Comparison of ENCODE assay signal across 12 cellular contexts in the genomic region with DNA sequence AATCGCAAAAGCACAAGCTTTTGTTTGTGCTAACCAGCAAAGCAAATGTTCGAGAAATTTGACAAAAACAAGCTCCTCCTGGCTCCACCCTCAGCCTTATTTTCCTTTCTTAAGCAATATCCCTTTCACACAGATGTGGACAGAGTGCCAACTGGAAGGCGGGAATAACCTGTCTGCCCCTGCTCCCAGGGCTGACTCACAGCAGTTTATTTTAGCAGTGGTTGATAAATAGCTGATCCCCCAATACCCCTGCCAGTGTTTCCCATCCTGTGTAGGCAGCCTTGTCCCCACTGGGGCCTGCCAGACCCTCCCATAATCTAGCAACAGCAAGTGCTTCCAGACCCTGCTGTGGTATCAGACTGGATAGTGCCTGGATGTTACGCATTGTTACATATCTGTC. TPM values are rescaled to one million over a fixed set of nuclear protein-coding genes. Genes with fewer than 3 reads are reported as not detected.
DNase-seq lines count a peak whose midpoint lies in the region; TF ChIP-seq lines count a peak whose summit lies in the region.
"Had no signal": no experiment of that assay in that cellular context is flagged by ENCODE, and none has a peak within 500 bp of the region (broad histone marks: within the 10 kb centered on the region; RNA-seq: fewer than 3 reads in every experiment).

No MANE protein-coding gene starts in this region.

- no peak overlapping the region for H3K4ac ChIP-seq in H9 (ENCODE audit: low read depth, low read length)

- H3K79me2 ChIP-seq in ACC112 (ENCODE audit: control insufficient read depth, insufficient read depth, low read length, unreplicated experiment) (peaks cover 65% of the 10 kb centered on the region), H9 (ENCODE audit: insufficient read depth, low read length) (no peaks in the 10 kb centered on the region)

- H3K79me1 ChIP-seq in H9 (ENCODE audit: insufficient read depth, low read depth, low read length, poor library complexity, severe bottlenecking): no peaks in the 10 kb centered on the region

- H4K20me1 ChIP-seq in H9 (ENCODE audit: control insufficient read depth, insufficient read depth, insufficient read length): no peaks in the 10 kb centered on the region

- no peak overlapping the region for H2BK12ac ChIP-seq in H9 (ENCODE audit: insufficient read length, low read depth, low read length)

- no peak overlapping the region for H3K14ac ChIP-seq in H9 (ENCODE audit: insufficient read depth, low read length)

- H3K4me3 ChIP-seq in ACC112 (ENCODE audit: low read depth, low read length) (peak overlapping the region; percentile 70), fibroblast of pulmonary artery (replicated peaks; ENCODE audit: low read depth, low read length) (no peak overlapping the region)

- H2AFZ ChIP-seq in ACC112 (ENCODE audit: low read length, unreplicated experiment) (peak overlapping the region; percentile 93), H9 (ENCODE audit: low read length) (no peak overlapping the region)

- H3K27ac ChIP-seq in ACC112 (ENCODE audit: low read depth, low read length): peak overlapping the region; percentile 97
- peak overlapping the region; percentile 81 for H3K27ac ChIP-seq in RWPE1
- no peak overlapping the region for H3K27ac ChIP-seq in H9 (ENCODE audit: insufficient read length, low read depth, low read length)

- H3K18ac ChIP-seq in H9 (ENCODE audit: insufficient read length, low read depth, low read length): no peak overlapping the region

- CTCF ChIA-PET in RWPE1 (lab: Yijun Ruan, JAX): interaction anchor here (0.5 to 0.7 kb wide), 3 partner anchors 149 to 859 kb away, joined by 3 to 4 read pairs (median 3); no protein-coding TSS in a partner anchor

- H3K4me3 Mint-ChIP-seq in nephron progenitor cell: no peak overlapping the region
- no peak overlapping the region for H3K4me3 Mint-ChIP-seq in H9
- H3K4me3 Mint-ChIP-seq: B cell had no signal

- peak overlapping the region; percentile 0 for H3K27ac Mint-ChIP-seq in nephron progenitor cell
- H3K27ac Mint-ChIP-seq in H9: no peak overlapping the region
- H3K27ac Mint-ChIP-seq: B cell had no signal

- H3K9ac ChIP-seq in H9 (ENCODE audit: extremely low read depth, insufficient read length, low read length): no peak overlapping the region

- no peak overlapping the region for H2AK5ac ChIP-seq in H9 (ENCODE audit: insufficient read length, low read length)

- POLR2A ChIA-PET in RWPE1 (lab: Yijun Ruan, JAX; ENCODE audit: low non-redundant PET): no interaction called here

- no peak overlapping the region for H2BK20ac ChIP-seq in H9 (ENCODE audit: low read depth, low read length, poor library complexity, severe bottlenecking)

- H3K27me3 ChIP-seq in ACC112 (ENCODE audit: insufficient read depth, low read length) (no peaks in the 10 kb centered on the region), H9 (ENCODE audit: insufficient read depth, low read length) (no peaks in the 10 kb centered on the region)

- no peak overlapping the region for H2BK5ac ChIP-seq in H9 (ENCODE audit: insufficient read length, low read length)

- TF ChIP-seq CTCF in RWPE1 (conservative IDR thresholded peaks at IDR 0.05; ENCODE audit: low read depth) (no peak), fibroblast of pulmonary artery (IDR thresholded peaks at IDR 0.05; ENCODE audit: low read length, missing control alignments) (no peak), nephron progenitor cell (IDR thresholded peaks at IDR 0.05) (no peak), H9 (conservative IDR thresholded peaks at IDR 0.05) (no peak)

- H4K8ac ChIP-seq in H9 (replicated peaks; ENCODE audit: insufficient read length, low read depth, low read length): no peak overlapping the region

- peaks cover 29% of the 10 kb centered on the region for H3K4me1 ChIP-seq in ACC112 (ENCODE audit: control insufficient read depth, insufficient read depth, low read length, unreplicated experiment)
- no peaks in the 10 kb centered on the region; the same call in 1 of the 2 replicates for H3K4me1 ChIP-seq in H9 (ENCODE audit: insufficient read depth, low read length)

- no peak overlapping the region for H4K5ac ChIP-seq in H9 (ENCODE audit: insufficient read length, low read depth, low read length)

- H3K36me3 Mint-ChIP-seq in nephron progenitor cell (ENCODE audit: low read depth): no peaks in the 10 kb centered on the region
- H3K36me3 Mint-ChIP-seq in H9 (ENCODE audit: insufficient read depth in 1 of 3, low read depth in 3 of 3): no peaks in the 10 kb centered on the region

- TF ChIP-seq POLR2A in erythroblast (IDR thresholded peaks at IDR 0.05; ENCODE audit: low read length): no peak

- no peak overlapping the region for H3K4me2 ChIP-seq in H9 (ENCODE audit: insufficient read depth, insufficient read length, low read length)

- no peaks in the 10 kb centered on the region for H3K9me3 ChIP-seq in H9 (ENCODE audit: control insufficient read depth, low read depth, low read length)

- no peak overlapping the region for H3K56ac ChIP-seq in H9 (ENCODE audit: insufficient read length, low read depth, low read length)

- H2BK120ac ChIP-seq in H9 (ENCODE audit: low read depth, low read length, poor library complexity, severe bottlenecking): no peak overlapping the region

- peaks cover 52% of the 10 kb centered on the region for H3K4me1 Mint-ChIP-seq in nephron progenitor cell
- H3K4me1 Mint-ChIP-seq in H9: peaks cover 7 to 8% of the 10 kb centered on the region in 2 experiments; a peak in 3 of 4 replicates
- H3K4me1 Mint-ChIP-seq: B cell had no signal

- H3K36me3 ChIP-seq in ACC112 (ENCODE audit: insufficient read depth, low read length): no peaks in the 10 kb centered on the region

- no peak overlapping the region for H3T11ph ChIP-seq in H9 (ENCODE audit: low read length)

- no peak overlapping the region for H4K91ac ChIP-seq in H9 (ENCODE audit: insufficient read length, low read depth, low read length)

- H2BK15ac ChIP-seq in H9 (ENCODE audit: low read depth, low read length): no peak overlapping the region

- WGBS in H9 (ENCODE audit: extremely low coverage, insufficient read length, low lambda C conversion rate): no CpG with 5 or more reads among the region's 4 CpGs

- H3K27me3 Mint-ChIP-seq in nephron progenitor cell (ENCODE audit: low read depth, poor library complexity) (peaks cover 8% of the 10 kb centered on the region), H9 (ENCODE audit: low read depth) (no peaks in the 10 kb centered on the region)

- H3K9me3 Mint-ChIP-seq in nephron progenitor cell (no peaks in the 10 kb centered on the region), H9 (no peaks in the 10 kb centered on the region)

- no peak overlapping the region for H3K23ac ChIP-seq in H9 (ENCODE audit: insufficient read length, low read depth, low read length)

- DNase-seq in RWPE1 (ENCODE audit: low spot score): peak; percentile 90
- peak; percentile 95 for DNase-seq in fibroblast of pulmonary artery (ENCODE audit: low read depth)
- DNase-seq in nephron progenitor cell: no peak
- DNase-seq in NCI-H2081 treated with DMSO at 0.1 percent for 48 hours (lab: John Stamatoyannopoulos, UW): no peak
- DNase-seq in H9: no peak
- no peak for DNase-seq in erythroblast (lab: John Stamatoyannopoulos, UW)
- DNase-seq in activated CD4-positive, alpha-beta T cell treated with anti-CD3 and anti-CD28 coated beads, Interleukin-2, amount 50 U/mL, for 48 hours: no peak
- DNase-seq: activated CD4-positive, alpha-beta T cell treated with anti-CD3 and anti-CD28 coated beads, Interleukin-2, amount 50 U/mL, for 1 hour; NK-92 treated with Interleukin-12 subunit alpha and Interleukin-12 subunit beta, amount 100 ng/mL, for 24 hours; stimulated activated CD4-positive, alpha-beta T cell treated with anti-CD3 and anti-CD28 coated beads, Interleukin-4, amount 100 ng/mL, for 1 hour had no signal

- no peaks in the 10 kb centered on the region for H3K23me2 ChIP-seq in H9 (ENCODE audit: insufficient read length, low read depth, low read length, poor library complexity, severe bottlenecking)

RNA-seq across cellular contexts. Expression of a gene that starts 53.5 kb away (rescaled TPM):
- total RNA-seq in H9 (2021): 18.1 and 21.8 TPM in 2 replicates
- total RNA-seq: B cell had no signal

Comparison
In these comparisons a context has a peak if more than half of its experiments do, and no peak if none do; other contexts are left out.
1. DNase-seq: peak in RWPE1 (single experiment) and fibroblast of pulmonary artery (single experiment); none in nephron progenitor cell (single experiment), NCI-H2081 treated with DMSO at 0.1 percent for 48 hours (single experiment), H9 (single experiment), erythroblast (0 of 2) and activated CD4-positive, alpha-beta T cell treated with anti-CD3 and anti-CD28 coated beads, Interleukin-2, amount 50 U/mL, for 48 hours (0 of 2).